In the genomic region with DNA sequence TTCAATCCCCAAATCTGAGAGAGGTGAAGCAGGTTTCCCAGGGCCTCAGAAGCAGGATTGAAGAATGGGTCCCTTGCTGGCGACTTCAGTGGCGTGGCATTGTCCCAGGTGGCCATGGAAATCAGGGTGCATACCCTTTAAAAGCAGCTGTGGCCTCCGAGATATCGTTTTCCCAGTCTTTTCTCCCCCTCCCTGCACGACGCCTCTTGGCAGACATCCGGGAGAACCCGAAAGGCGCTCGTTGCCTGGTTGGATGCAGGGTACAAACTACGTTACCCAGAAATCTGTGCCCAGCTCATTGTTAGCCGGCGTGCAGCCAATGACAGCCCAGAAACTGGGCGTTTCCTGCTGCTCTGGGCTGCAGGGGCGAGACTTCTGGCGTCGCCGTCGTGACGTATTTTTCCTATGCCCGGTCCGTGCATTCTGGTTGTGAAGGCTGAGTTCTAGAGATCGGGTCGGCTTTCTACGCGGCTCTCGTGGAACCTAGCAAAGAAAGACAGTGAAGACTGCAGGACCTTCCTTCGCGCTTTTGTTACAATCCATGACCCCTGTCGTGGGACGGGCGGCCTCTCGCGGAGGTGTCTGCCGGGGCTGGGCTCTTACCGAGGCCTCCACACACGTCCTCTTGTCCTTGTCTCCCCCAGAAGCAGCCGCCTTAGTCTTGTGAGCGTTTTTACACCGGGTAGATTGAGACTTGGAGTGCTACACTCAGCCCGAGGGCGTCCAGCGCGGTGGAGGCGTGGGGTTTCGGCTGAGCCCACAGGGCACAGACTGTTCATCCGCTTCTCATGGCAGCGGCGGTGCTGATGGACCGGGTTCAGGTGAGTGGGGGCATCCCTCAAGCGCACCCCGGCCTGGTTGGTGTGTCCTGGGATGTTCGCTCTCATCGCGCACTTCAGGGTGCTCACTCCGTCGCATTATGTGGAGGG, we compare ENCODE assay signal across 8 cellular contexts.
DNase-seq lines count a peak whose midpoint lies in the region; ATAC-seq and TF ChIP-seq lines count a peak whose summit lies in the region.

A gene (plus strand): TSS at position 395 of the 929 bp plus-strand sequence. CDS start 394 bp downstream, at position 789.

- no peak for TF ChIP-seq CTCF in epithelial cell of esophagus (IDR thresholded peaks at IDR 0.05; ENCODE audit: insufficient read depth, low read depth, low read length, missing control alignments)

- ATAC-seq in GM19468 (IDR thresholded peaks at IDR 0.05; ENCODE audit: extremely low read depth, unreplicated experiment) = peak; percentile 93

- peak; percentile 97 for DNase-seq in COLO829 (ENCODE audit: low spot score)
- peak; percentile 96 for DNase-seq in HS-27A (ENCODE audit: low read depth)
- peak; percentile 92 for DNase-seq in NOMO-1 treated with DMSO at 0.1 percent for 48 hours (lab: John Stamatoyannopoulos, UW; ENCODE audit: unreplicated experiment)
- peak; percentile 86 for DNase-seq in activated CD8-positive, alpha-beta memory T cell treated with anti-CD3 and anti-CD28 coated beads, Interleukin-2, amount 50 U/mL, for 48 hours
- peak; percentile 98 for DNase-seq in epithelial cell of esophagus (ENCODE audit: low read depth)
- DNase-seq in middle frontal gyrus (ENCODE audit: extremely low spot score, low spot score) = peak; percentile 98
- peak; percentile 63 to 69 for DNase-seq in stimulated activated CD8-positive, alpha-beta memory T cell treated with anti-CD3 and anti-CD28 coated beads, Interleukin-2, amount 100 ng/mL, for 1 hour (ENCODE audit: low read depth in 2 of 2)

- peak within 1 kb of the TSS; percentile 99 for H3K4me3 ChIP-seq in epithelial cell of esophagus (ENCODE audit: low read length)

Comparison
In these comparisons a context has a peak if more than half of its experiments do, and no peak if none do; other contexts are left out.
1. Peak in every context shown above with its lines: DNase-seq, ATAC-seq and H3K4me3 ChIP-seq.